1 cellular context compared by ENCODE assay signal in the genomic region with DNA sequence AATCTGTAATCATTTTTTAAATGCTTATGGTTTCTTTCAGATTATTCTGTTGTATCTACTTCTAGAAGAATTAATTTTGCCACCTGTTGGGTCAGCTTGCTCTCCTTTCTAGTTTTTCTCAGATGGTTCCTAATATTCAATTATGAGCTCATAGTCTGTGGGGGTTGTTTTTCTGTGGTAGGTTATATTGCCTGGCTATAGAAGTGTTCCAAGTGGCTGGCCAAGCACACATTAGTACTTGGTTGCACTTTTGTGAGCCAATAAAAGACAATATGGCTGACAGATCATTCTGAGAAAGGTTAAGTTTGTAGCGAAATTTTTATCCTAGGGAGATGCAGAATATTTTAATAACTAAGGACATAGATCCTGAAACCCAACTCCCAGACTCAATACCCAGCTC.
TF ChIP-seq lines count a peak whose summit lies in the region.

No MANE protein-coding gene starts in this region.

TF ChIP-seq in GM12878, 131 proteins besides CTCF, POLR2A, EP300 and RAD21 (continued from another document):
- TF ChIP-seq, protein P1, sequence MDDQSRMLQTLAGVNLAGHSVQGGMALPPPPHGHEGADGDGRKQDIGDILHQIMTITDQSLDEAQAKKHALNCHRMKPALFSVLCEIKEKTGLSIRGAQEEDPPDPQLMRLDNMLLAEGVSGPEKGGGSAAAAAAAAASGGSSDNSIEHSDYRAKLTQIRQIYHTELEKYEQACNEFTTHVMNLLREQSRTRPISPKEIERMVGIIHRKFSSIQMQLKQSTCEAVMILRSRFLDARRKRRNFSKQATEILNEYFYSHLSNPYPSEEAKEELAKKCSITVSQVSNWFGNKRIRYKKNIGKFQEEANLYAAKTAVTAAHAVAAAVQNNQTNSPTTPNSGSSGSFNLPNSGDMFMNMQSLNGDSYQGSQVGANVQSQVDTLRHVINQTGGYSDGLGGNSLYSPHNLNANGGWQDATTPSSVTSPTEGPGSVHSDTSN (IDR thresholded peaks at IDR 0.05; ENCODE audit: insufficient replicate concordance, low read depth, low read length), result no peak
- TF ChIP-seq, protein P2, sequence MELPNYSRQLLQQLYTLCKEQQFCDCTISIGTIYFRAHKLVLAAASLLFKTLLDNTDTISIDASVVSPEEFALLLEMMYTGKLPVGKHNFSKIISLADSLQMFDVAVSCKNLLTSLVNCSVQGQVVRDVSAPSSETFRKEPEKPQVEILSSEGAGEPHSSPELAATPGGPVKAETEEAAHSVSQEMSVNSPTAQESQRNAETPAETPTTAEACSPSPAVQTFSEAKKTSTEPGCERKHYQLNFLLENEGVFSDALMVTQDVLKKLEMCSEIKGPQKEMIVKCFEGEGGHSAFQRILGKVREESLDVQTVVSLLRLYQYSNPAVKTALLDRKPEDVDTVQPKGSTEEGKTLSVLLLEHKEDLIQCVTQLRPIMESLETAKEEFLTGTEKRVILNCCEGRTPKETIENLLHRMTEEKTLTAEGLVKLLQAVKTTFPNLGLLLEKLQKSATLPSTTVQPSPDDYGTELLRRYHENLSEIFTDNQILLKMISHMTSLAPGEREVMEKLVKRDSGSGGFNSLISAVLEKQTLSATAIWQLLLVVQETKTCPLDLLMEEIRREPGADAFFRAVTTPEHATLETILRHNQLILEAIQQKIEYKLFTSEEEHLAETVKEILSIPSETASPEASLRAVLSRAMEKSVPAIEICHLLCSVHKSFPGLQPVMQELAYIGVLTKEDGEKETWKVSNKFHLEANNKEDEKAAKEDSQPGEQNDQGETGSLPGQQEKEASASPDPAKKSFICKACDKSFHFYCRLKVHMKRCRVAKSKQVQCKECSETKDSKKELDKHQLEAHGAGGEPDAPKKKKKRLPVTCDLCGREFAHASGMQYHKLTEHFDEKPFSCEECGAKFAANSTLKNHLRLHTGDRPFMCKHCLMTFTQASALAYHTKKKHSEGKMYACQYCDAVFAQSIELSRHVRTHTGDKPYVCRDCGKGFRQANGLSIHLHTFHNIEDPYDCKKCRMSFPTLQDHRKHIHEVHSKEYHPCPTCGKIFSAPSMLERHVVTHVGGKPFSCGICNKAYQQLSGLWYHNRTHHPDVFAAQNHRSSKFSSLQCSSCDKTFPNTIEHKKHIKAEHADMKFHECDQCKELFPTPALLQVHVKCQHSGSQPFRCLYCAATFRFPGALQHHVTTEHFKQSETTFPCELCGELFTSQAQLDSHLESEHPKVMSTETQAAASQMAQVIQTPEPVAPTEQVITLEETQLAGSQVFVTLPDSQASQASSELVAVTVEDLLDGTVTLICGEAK (IDR thresholded peaks at IDR 0.05; ENCODE audit: borderline replicate concordance), result no peak
- TF ChIP-seq IRF4 (IDR thresholded peaks at IDR 0.05; ENCODE audit: low read depth, low read length) (no peak), GATAD2B (conservative IDR thresholded peaks at IDR 0.05; ENCODE audit: low read depth) (no peak), TAF1 (IDR thresholded peaks at IDR 0.05; ENCODE audit: borderline replicate concordance, low read depth, low read length) (no peak), MXI1 (IDR thresholded peaks at IDR 0.05; ENCODE audit: low read depth, low read length) (no peak)
- TF ChIP-seq, protein P3, sequence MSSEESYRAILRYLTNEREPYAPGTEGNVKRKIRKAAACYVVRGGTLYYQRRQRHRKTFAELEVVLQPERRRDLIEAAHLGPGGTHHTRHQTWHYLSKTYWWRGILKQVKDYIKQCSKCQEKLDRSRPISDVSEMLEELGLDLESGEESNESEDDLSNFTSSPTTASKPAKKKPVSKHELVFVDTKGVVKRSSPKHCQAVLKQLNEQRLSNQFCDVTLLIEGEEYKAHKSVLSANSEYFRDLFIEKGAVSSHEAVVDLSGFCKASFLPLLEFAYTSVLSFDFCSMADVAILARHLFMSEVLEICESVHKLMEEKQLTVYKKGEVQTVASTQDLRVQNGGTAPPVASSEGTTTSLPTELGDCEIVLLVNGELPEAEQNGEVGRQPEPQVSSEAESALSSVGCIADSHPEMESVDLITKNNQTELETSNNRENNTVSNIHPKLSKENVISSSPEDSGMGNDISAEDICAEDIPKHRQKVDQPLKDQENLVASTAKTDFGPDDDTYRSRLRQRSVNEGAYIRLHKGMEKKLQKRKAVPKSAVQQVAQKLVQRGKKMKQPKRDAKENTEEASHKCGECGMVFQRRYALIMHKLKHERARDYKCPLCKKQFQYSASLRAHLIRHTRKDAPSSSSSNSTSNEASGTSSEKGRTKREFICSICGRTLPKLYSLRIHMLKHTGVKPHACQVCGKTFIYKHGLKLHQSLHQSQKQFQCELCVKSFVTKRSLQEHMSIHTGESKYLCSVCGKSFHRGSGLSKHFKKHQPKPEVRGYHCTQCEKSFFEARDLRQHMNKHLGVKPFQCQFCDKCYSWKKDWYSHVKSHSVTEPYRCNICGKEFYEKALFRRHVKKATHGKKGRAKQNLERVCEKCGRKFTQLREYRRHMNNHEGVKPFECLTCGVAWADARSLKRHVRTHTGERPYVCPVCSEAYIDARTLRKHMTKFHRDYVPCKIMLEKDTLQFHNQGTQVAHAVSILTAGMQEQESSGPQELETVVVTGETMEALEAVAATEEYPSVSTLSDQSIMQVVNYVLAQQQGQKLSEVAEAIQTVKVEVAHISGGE (CRISPR knock-in tag; IDR thresholded peaks at IDR 0.05), result no peak
- TF ChIP-seq, protein P4, sequence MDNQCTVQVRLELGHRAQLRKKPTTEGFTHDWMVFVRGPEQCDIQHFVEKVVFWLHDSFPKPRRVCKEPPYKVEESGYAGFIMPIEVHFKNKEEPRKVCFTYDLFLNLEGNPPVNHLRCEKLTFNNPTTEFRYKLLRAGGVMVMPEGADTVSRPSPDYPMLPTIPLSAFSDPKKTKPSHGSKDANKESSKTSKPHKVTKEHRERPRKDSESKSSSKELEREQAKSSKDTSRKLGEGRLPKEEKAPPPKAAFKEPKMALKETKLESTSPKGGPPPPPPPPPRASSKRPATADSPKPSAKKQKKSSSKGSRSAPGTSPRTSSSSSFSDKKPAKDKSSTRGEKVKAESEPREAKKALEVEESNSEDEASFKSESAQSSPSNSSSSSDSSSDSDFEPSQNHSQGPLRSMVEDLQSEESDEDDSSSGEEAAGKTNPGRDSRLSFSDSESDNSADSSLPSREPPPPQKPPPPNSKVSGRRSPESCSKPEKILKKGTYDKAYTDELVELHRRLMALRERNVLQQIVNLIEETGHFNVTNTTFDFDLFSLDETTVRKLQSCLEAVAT (IDR thresholded peaks at IDR 0.05), result no peak
